ENCODE assay signal across 21 cellular contexts in the genomic region with DNA sequence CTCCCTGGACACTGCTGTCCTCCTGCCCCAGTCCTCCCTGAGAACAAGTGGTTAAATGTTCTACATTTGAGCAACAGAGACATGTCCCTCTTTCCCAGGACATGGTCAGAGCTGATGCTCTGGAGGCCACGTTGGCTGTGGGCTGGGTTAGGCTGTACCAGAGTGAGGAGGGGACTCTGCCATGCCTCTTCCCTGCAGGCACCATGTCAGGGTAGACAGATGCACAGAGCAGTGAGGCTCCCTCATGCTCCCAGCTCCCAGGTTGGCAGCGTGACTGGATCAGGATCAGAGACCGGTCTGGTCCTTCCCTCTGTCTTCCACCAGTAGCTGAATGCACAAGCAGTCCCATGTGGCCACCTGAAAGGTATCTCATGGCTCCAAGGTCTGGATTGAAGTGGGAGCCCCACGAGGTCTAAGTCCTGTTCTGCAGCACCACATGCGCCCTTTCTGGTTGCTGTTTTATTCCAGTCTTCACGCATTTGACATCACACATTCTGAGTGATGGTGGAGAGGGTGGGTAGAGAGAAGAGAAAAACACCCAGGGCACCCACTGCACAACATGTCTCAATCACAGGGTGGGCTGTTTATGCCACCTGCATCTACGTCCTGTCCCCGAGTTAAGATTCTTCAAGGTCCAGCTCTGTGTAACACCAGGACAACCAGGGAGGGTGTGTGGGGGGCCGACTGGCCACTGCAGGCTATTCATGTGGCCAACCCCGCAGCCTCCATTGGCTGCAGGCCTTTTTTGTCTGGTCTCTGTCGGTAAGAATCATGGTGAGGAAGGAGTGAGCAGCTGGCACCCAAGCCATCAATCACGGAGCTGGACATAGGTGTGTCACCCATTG.
"Had no signal": no experiment of that assay in that cellular context is flagged by ENCODE, and none has a peak within 500 bp of the region (broad histone marks: within the 10 kb centered on the region; RNA-seq: fewer than 3 reads in every experiment).

No MANE protein-coding gene starts in this region.

- DNase-seq: cerebellar nuclear complex; effector memory CD8-positive, alpha-beta T cell; gastrocnemius medialis; heart right ventricle; hypothalamus; left ventricle myocardium superior; mucosa of descending colon; naive thymus-derived CD8-positive, alpha-beta T cell; occipital lobe; stimulated activated CD4-positive, alpha-beta T cell treated with anti-CD3 and anti-CD28 coated beads, Interleukin-2, amount 100 ng/mL, for 24 hours; stimulated activated CD4-positive, alpha-beta T cell treated with anti-CD3 and anti-CD28 coated beads, Interleukin-4, amount 100 ng/mL, for 4 hours; stimulated activated naive B cell treated with anti-CD40 and anti-IgM and Interleukin-4, amounts not matched to agents 10 μg/mL and 1 μg/mL and 100 μg/mL, for 72 hours; upper lobe of left lung had no signal

- H3K9me3 Mint-ChIP-seq: dendritic cell treated with granulocyte-macrophage colony-stimulating factor and Interleukin-4, amounts not matched to agents 40 ng/mL and 50 ng/mL, for 4 days; effector memory CD8-positive, alpha-beta T cell; naive thymus-derived CD8-positive, alpha-beta T cell; neural progenitor cell; stimulated activated naive B cell treated with anti-CD40 and anti-IgM and Interleukin-4, amounts not matched to agents 10 μg/mL and 1 μg/mL and 100 μg/mL, for 72 hours had no signal

- ATAC-seq: effector memory CD8-positive, alpha-beta T cell; gastrocnemius medialis; left ventricle myocardium superior; mucosa of descending colon; naive thymus-derived CD8-positive, alpha-beta T cell; sciatic nerve; stimulated activated naive B cell treated with anti-CD40 and anti-IgM and Interleukin-4, amounts not matched to agents 10 μg/mL and 1 μg/mL and 100 μg/mL, for 72 hours had no signal

- H2AFZ ChIP-seq: neural progenitor cell had no signal

- H3K36me3 ChIP-seq: neural progenitor cell had no signal

- H3K27ac Mint-ChIP-seq: dendritic cell treated with granulocyte-macrophage colony-stimulating factor and Interleukin-4, amounts not matched to agents 40 ng/mL and 50 ng/mL, for 4 days; effector memory CD8-positive, alpha-beta T cell; neural progenitor cell; stimulated activated naive B cell treated with anti-CD40 and anti-IgM and Interleukin-4, amounts not matched to agents 10 μg/mL and 1 μg/mL and 100 μg/mL, for 72 hours had no signal

- H3K9ac ChIP-seq: neural progenitor cell had no signal

- H3K4me1 ChIP-seq: neural progenitor cell, upper lobe of left lung had no signal

- H3K4me3 ChIP-seq: esophagus muscularis mucosa, gastrocnemius medialis, heart right ventricle, mucosa of descending colon, neural progenitor cell, skin epidermis, tibial artery, upper lobe of left lung, vagina had no signal

- H3K27ac ChIP-seq: epithelial cell of prostate, esophagus muscularis mucosa, gastrocnemius medialis, heart right ventricle, neural progenitor cell, skin epidermis, tibial artery, upper lobe of left lung, vagina had no signal

- H3K27me3 ChIP-seq: esophagus muscularis mucosa, gastrocnemius medialis, heart right ventricle, neural progenitor cell, tibial artery, upper lobe of left lung, vagina had no signal

- H3K27me3 Mint-ChIP-seq: dendritic cell treated with granulocyte-macrophage colony-stimulating factor and Interleukin-4, amounts not matched to agents 40 ng/mL and 50 ng/mL, for 4 days; effector memory CD8-positive, alpha-beta T cell; naive thymus-derived CD8-positive, alpha-beta T cell; stimulated activated naive B cell treated with anti-CD40 and anti-IgM and Interleukin-4, amounts not matched to agents 10 μg/mL and 1 μg/mL and 100 μg/mL, for 72 hours had no signal

- H3K9me3 ChIP-seq: esophagus muscularis mucosa, gastrocnemius medialis, heart right ventricle, mucosa of descending colon, tibial artery, upper lobe of left lung, vagina had no signal

- H3K4me2 ChIP-seq: neural progenitor cell had no signal

- H3K4me3 Mint-ChIP-seq: dendritic cell treated with granulocyte-macrophage colony-stimulating factor and Interleukin-4, amounts not matched to agents 40 ng/mL and 50 ng/mL, for 4 days; effector memory CD8-positive, alpha-beta T cell; naive thymus-derived CD8-positive, alpha-beta T cell; neural progenitor cell; stimulated activated naive B cell treated with anti-CD40 and anti-IgM and Interleukin-4, amounts not matched to agents 10 μg/mL and 1 μg/mL and 100 μg/mL, for 72 hours had no signal

- H3K4me1 Mint-ChIP-seq: naive thymus-derived CD8-positive, alpha-beta T cell; stimulated activated naive B cell treated with anti-CD40 and anti-IgM and Interleukin-4, amounts not matched to agents 10 μg/mL and 1 μg/mL and 100 μg/mL, for 72 hours had no signal
